ENCODE assay signal across 18 cellular contexts in genomic region chr5:35683466-35683865, GRCh38.
"Had no signal": no experiment of that assay in that cellular context is flagged by ENCODE, and none has a peak within 500 bp of the region (broad histone marks: within the 10 kb centered on the region; RNA-seq: fewer than 3 reads in every experiment).

No MANE protein-coding gene starts in this region.

- H3K36me3 ChIP-seq: left lung, ovary, right atrium auricular region, spleen, suprapubic skin, thoracic aorta, tibial artery, upper lobe of right lung had no signal

- DNase-seq: islet precursor cell; left lung; mesendoderm; naive thymus-derived CD4-positive, alpha-beta T cell; ovary; spleen; stimulated activated CD4-positive, alpha-beta T cell treated with anti-CD3 and anti-CD28 coated beads, Interleukin-4, amount 100 ng/mL, for 24 hours; stimulated activated naive CD4-positive, alpha-beta T cell; tibial artery; upper lobe of right lung had no signal

- H3K27ac ChIP-seq: left lung, ovary, right atrium auricular region, skin epidermis, spleen, suprapubic skin, thoracic aorta, tibial artery, upper lobe of right lung had no signal

- H3K4me3 ChIP-seq: left lung, lung, ovary, right atrium auricular region, skin epidermis, spleen, suprapubic skin, thoracic aorta, tibial artery, upper lobe of right lung had no signal

- ATAC-seq: left lung; naive thymus-derived CD4-positive, alpha-beta T cell; natural killer cell treated with Interleukin-12 subunit alpha and Interleukin-12 subunit beta and Interleukin-15 and Interleukin-18, amount 100 ng/mL, for 72 hours; sciatic nerve; stimulated activated effector memory CD8-positive, alpha-beta T cell treated with anti-CD3 and anti-CD28 coated beads, Interleukin-12 subunit alpha, Interleukin-12 subunit beta, amount 100 ng/mL, for 72 hours; upper lobe of right lung had no signal

- H3K9me3 ChIP-seq: left lung, ovary, right atrium auricular region, spleen, suprapubic skin, thoracic aorta, tibial artery, upper lobe of right lung had no signal

- H3K4me1 ChIP-seq: left lung, right atrium auricular region, spleen, tibial artery, upper lobe of right lung had no signal

- H3K27me3 ChIP-seq: left lung, ovary, right atrium auricular region, spleen, suprapubic skin, tibial artery, upper lobe of right lung had no signal
